9 cellular contexts compared by ENCODE assay signal in genomic region chr20:13995841-13996240, GRCh38. TPM values are rescaled to one million over a fixed set of nuclear protein-coding genes. Genes with fewer than 3 reads are reported as not detected.
DNase-seq lines count a peak whose midpoint lies in the region; FAIRE-seq and TF ChIP-seq lines count a peak whose summit lies in the region.
"Had no signal": no experiment of that assay in that cellular context is flagged by ENCODE, and none has a peak within 500 bp of the region (broad histone marks: within the 10 kb centered on the region; RNA-seq: fewer than 3 reads in every experiment).

No MANE protein-coding gene starts in this region.

- TF ChIP-seq CTCF in D721Med (IDR thresholded peaks at IDR 0.05; ENCODE audit: insufficient read depth, missing control alignments), result no peak

- peak overlapping the region in 1 of 2 donors; percentile 64 for H3K27ac ChIP-seq in esophagus (ENCODE audit: low read depth in 2 of 2, low read length in 1 of 2)
- no peak overlapping the region for H3K27ac ChIP-seq in muscle layer of duodenum (ENCODE audit: low read length)

- peaks cover 0 to 2% of the 10 kb centered on the region in 2 donors for H3K9me3 ChIP-seq in esophagus (ENCODE audit: control insufficient read depth in 2 of 2, insufficient read depth in 1 of 2, low read depth in 1 of 2, low read length in 1 of 2)
- peaks cover 6 to 7% of the 10 kb centered on the region in 2 donors for H3K9me3 ChIP-seq in muscle layer of duodenum (ENCODE audit: control insufficient read depth in 1 of 2, low read length in 2 of 2)

- H3K4me1 ChIP-seq in esophagus (ENCODE audit: control insufficient read depth in 2 of 2, insufficient read depth in 2 of 2, low read length in 1 of 2), result no peaks in the 10 kb centered on the region
- no peaks in the 10 kb centered on the region for H3K4me1 ChIP-seq in muscle layer of duodenum (ENCODE audit: control insufficient read depth in 1 of 2, insufficient read depth in 2 of 2, low read length in 2 of 2)

- DNase-seq in NCI-H82 (lab: John Stamatoyannopoulos, UW), result peak; percentile 71
- DNase-seq in NCI-H82 treated with DMSO at 0.1 percent for 48 hours (lab: John Stamatoyannopoulos, UW; ENCODE audit: unreplicated experiment), result no peak
- peak; percentile 14 for DNase-seq in NOMO-1 treated with dmso at 0.1 percent for 144 hours (lab: John Stamatoyannopoulos, UW; ENCODE audit: unreplicated experiment)
- no peak for DNase-seq in KG1 (lab: John Stamatoyannopoulos, UW)
- DNase-seq in D721Med (ENCODE audit: insufficient read length, low spot score), result no peak
- DNase-seq in effector CD8-positive, alpha-beta T cell (lab: John Stamatoyannopoulos, UW), result no peak

- FAIRE-seq in D721Med (lab: Jason Lieb, UNC), result no peak
- FAIRE-seq: TTC549 had no signal

- H3K27me3 ChIP-seq in esophagus (ENCODE audit: control insufficient read depth in 1 of 2, insufficient read depth in 2 of 2, low read length in 2 of 2), result no peaks in the 10 kb centered on the region
- H3K27me3 ChIP-seq in muscle layer of duodenum (ENCODE audit: low read depth, low read length), result no peaks in the 10 kb centered on the region

- peak overlapping the region; percentile 74 to 75 for H3K4me3 ChIP-seq in esophagus (ENCODE audit: low read depth in 1 of 2, low read length in 2 of 2)
- H3K4me3 ChIP-seq in muscle layer of duodenum (ENCODE audit: low read depth in 1 of 2, low read length in 2 of 2), result peak overlapping the region; percentile 65 to 93

- WGBS in esophagus, 2 donors, result 1 to 3% methylated on average over 28 to 52 of the region's 52 CpGs

- H3K36me3 ChIP-seq in esophagus (ENCODE audit: control insufficient read depth in 2 of 2, insufficient read depth in 2 of 2, low read length in 1 of 2) (no peaks in the 10 kb centered on the region), muscle layer of duodenum (ENCODE audit: control insufficient read depth in 1 of 2, insufficient read depth in 2 of 2, low read length in 2 of 2) (no peaks in the 10 kb centered on the region)

RNA-seq across cellular contexts. Expression of gene MACROD2, which starts 0.5 kb away (rescaled TPM):
- 1 to 10 TPM in 1 of 2 donors, under 1 TPM in 1; 0.64 to 1.9 TPM for polyA plus RNA-seq in esophagus

RNA-seq across cellular contexts. Expression of gene SEL1L2, which starts 5.4 kb away (rescaled TPM):
- polyA plus RNA-seq in esophagus, result not detected

Comparison
In these comparisons a context has a peak if more than half of its experiments do, and no peak if none do; other contexts are left out.
1. DNase-seq: peak in NCI-H82 (single experiment) and NOMO-1 treated with dmso at 0.1 percent for 144 hours (single experiment); none in NCI-H82 treated with DMSO at 0.1 percent for 48 hours (single experiment), KG1 (single experiment), D721Med (single experiment) and effector CD8-positive, alpha-beta T cell (single experiment).